Comparison of ENCODE assay signal across 1 cellular context in genomic region chr19:14582894-14583340, GRCh38.
TF ChIP-seq lines count a peak whose summit lies in the region.

TSS of gene CLEC17A (plus strand) at chr19:14583084. CDS start at chr19:14583161, 77 bp downstream.

TF ChIP-seq in GM12878, 131 proteins besides CTCF, POLR2A, EP300 and RAD21 (continued from another document):
- TF ChIP-seq USF2 (IDR thresholded peaks at IDR 0.05; ENCODE audit: borderline replicate concordance, low read depth, low read length), result peak; percentile 31; the same call in 1 of the 2 replicates
- TF ChIP-seq ELK1 (IDR thresholded peaks at IDR 0.05; ENCODE audit: low read depth, low read length), result no peak
- TF ChIP-seq CBX3 (IDR thresholded peaks at IDR 0.05; ENCODE audit: borderline replicate concordance, low read depth), result no peak
- no peak for TF ChIP-seq PRDM15 (CRISPR knock-in tag; IDR thresholded peaks at IDR 0.05)
- peak; percentile 84 for TF ChIP-seq MAX (IDR thresholded peaks at IDR 0.05; ENCODE audit: low read depth, low read length)
- no peak for TF ChIP-seq ZBTB4 (CRISPR knock-in tag; IDR thresholded peaks at IDR 0.05)
- TF ChIP-seq BHLHE40 (IDR thresholded peaks at IDR 0.05; ENCODE audit: borderline replicate concordance in 1 of 2, low read depth in 2 of 2, low read length in 1 of 2), result peak; percentile 99
- no peak for TF ChIP-seq SREBF2 (IDR thresholded peaks at IDR 0.05; ENCODE audit: low read length)
- 0 out of 2 replicates have a peak, but pooled peaks have one; percentile 75 for TF ChIP-seq ZBED1 (IDR thresholded peaks at IDR 0.05; ENCODE audit: borderline replicate concordance)
- peak; percentile 78; the same call in 1 of the 2 replicates for TF ChIP-seq MLLT1 (IDR thresholded peaks at IDR 0.05)
- peak; percentile 92 for TF ChIP-seq ZNF217 (IDR thresholded peaks at IDR 0.05)
- no peak for TF ChIP-seq NFYA (IDR thresholded peaks at IDR 0.05; ENCODE audit: borderline replicate concordance, low read depth, low read length)
- TF ChIP-seq POU2F2 (IDR thresholded peaks at IDR 0.05; ENCODE audit: borderline replicate concordance, low read depth, low read length), result peak; percentile 98
